ENCODE assay signal across 8 cellular contexts in genomic region chr4:114599231-114600065, GRCh38. TPM values are rescaled to one million over a fixed set of nuclear protein-coding genes. Genes with fewer than 3 reads are reported as not detected.
DNase-seq lines count a peak whose midpoint lies in the region; ATAC-seq and TF ChIP-seq lines count a peak whose summit lies in the region.

No MANE protein-coding gene starts in this region.

- no peaks in the 10 kb centered on the region for H3K36me3 ChIP-seq in Karpas-422 (ENCODE audit: insufficient read depth, low read length)
- no peaks in the 10 kb centered on the region for H3K36me3 ChIP-seq in breast epithelium
- H3K36me3 ChIP-seq in lower lobe of right lung, result no peaks in the 10 kb centered on the region
- no peaks in the 10 kb centered on the region for H3K36me3 ChIP-seq in tibial artery

- intact Hi-C loops in breast epithelium (cut with DNase I; ENCODE audit: low total_unique reads), result loop anchor here (5.0 kb wide), 2 partner anchors 348 to 652 kb away; no protein-coding TSS in a partner anchor
- intact Hi-C loops in lower lobe of right lung (cut with DNase I), result no loop called here
- intact Hi-C loops in tibial artery (cut with DNase I; ENCODE audit: low total_unique reads), result no loop called here

- H3K27me3 ChIP-seq in Karpas-422 (ENCODE audit: low read length), result no peaks in the 10 kb centered on the region
- peaks cover 0 to 5% of the 10 kb centered on the region in 2 donors for H3K27me3 ChIP-seq in breast epithelium
- peaks cover 34% of the 10 kb centered on the region for H3K27me3 ChIP-seq in lower lobe of right lung (ENCODE audit: low read depth)
- peaks cover 0 to 24% of the 10 kb centered on the region in 2 donors for H3K27me3 ChIP-seq in tibial artery

- H4K20me1 ChIP-seq in Karpas-422 (ENCODE audit: insufficient read depth, low read depth, low read length), result no peaks in the 10 kb centered on the region

- H3K4me2 ChIP-seq in Karpas-422 (ENCODE audit: low read depth, low read length, poor library complexity, severe bottlenecking), result peak overlapping the region; percentile 25

- no peak for TF ChIP-seq POLR2A in breast epithelium (IDR thresholded peaks at IDR 0.05)

- H3K4me3 ChIP-seq in Karpas-422 (ENCODE audit: low read length) (no peak overlapping the region), breast epithelium (peak overlapping the region; percentile 41 to 77 (median 65)), lower lobe of right lung (peak overlapping the region; percentile 55), tibial artery (peak overlapping the region; percentile 44 to 50)

- no peak overlapping the region for H3K9ac ChIP-seq in Karpas-422 (ENCODE audit: low read length)

- ATAC-seq in lower lobe of right lung, result peak; percentile 37 to 62
- ATAC-seq in HG03175 (IDR thresholded peaks at IDR 0.05; ENCODE audit: unreplicated experiment), result no peak

- no peaks in the 10 kb centered on the region for H3K79me2 ChIP-seq in Karpas-422 (ENCODE audit: low read length)

- TF ChIP-seq CTCF in breast epithelium (IDR thresholded peaks at IDR 0.05), result no peak
- no peak for TF ChIP-seq CTCF in lower lobe of right lung (IDR thresholded peaks at IDR 0.05)
- TF ChIP-seq CTCF in tibial artery (IDR thresholded peaks at IDR 0.05), result no peak

- H3K4me1 ChIP-seq in Karpas-422 (ENCODE audit: low read length) (peaks cover 23% of the 10 kb centered on the region), breast epithelium (no peaks in the 10 kb centered on the region), lower lobe of right lung (peaks cover 6% of the 10 kb centered on the region), tibial artery (peaks cover 0 to 22% (median 15%) of the 10 kb centered on the region in 4 donors)

- peak; percentile 44 for DNase-seq in DMS53 treated with DMSO at 0.1 percent for 48 hours (lab: John Stamatoyannopoulos, UW; ENCODE audit: unreplicated experiment)
- DNase-seq in Karpas-422, result no peak
- DNase-seq in breast epithelium (ENCODE audit: low spot score in 2 of 2), result no peak
- no peak for DNase-seq in lower lobe of right lung
- DNase-seq in tibial artery, result no peak
- DNase-seq in SIG-M5 (lab: John Stamatoyannopoulos, UW), result no peak
- no peak for DNase-seq in NCI-H128 (lab: John Stamatoyannopoulos, UW; ENCODE audit: unreplicated experiment)

- no peaks in the 10 kb centered on the region for H3K9me3 ChIP-seq in Karpas-422 (ENCODE audit: low read length)
- no peaks in the 10 kb centered on the region for H3K9me3 ChIP-seq in breast epithelium
- no peaks in the 10 kb centered on the region for H3K9me3 ChIP-seq in lower lobe of right lung
- H3K9me3 ChIP-seq in tibial artery, result no peaks in the 10 kb centered on the region

- H3K27ac ChIP-seq in Karpas-422 (ENCODE audit: low read length) (no peak overlapping the region), breast epithelium (peak overlapping the region; percentile 79 to 80), lower lobe of right lung (no peak overlapping the region), tibial artery (no peak overlapping the region)

- no peaks in the 10 kb centered on the region for H3K9me2 ChIP-seq in Karpas-422 (replicated peaks; ENCODE audit: insufficient read depth, low read length)

- H2AFZ ChIP-seq in Karpas-422 (ENCODE audit: low read length), result no peak overlapping the region

RNA-seq across cellular contexts. Expression of gene UGT8, which starts 0.8 kb away (rescaled TPM):
- total RNA-seq in Karpas-422 (2014; rRNA removed; shearing (Covaris generic); ENCODE audit: low replicate concordance), result not detected in 2 replicates
- total RNA-seq in breast epithelium (10 to 100 TPM in 1 of 3 donors, 1 to 10 TPM in 1, under 1 TPM in 1; 0.16 to 14.9 (median 3.9) TPM), lower lobe of right lung (1.2 TPM)

Comparison
In these comparisons a context has a peak if more than half of its experiments do, and no peak if none do; other contexts are left out.
1. H3K27ac ChIP-seq: peak in breast epithelium (2 of 2); none in Karpas-422 (single experiment), lower lobe of right lung (single experiment) and tibial artery (0 of 2).